In the genomic region with DNA sequence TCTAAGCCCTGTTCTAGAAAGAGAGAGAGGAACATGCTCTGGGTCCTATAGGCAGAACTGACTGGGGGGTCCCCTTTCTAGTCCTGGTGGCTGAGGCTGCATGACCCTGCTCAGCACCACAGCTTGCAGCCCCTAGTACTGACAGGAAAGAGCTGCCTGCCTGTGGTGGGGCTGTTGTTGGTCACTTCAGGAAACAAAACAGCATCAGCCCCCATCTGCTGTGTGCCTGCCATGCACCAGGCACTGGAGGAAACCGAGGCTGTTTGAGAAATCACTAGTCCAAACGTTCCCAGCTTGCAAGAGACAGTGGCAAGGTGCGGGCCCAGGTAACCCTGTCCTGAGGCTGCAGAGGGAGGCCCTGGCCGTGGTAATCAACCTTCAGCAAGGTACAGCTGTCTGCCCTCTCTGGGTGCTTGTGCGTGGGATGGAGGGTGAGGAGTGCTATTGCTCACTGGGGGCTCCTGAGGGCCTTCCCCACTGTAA, we compare ENCODE assay signal across 11 cellular contexts.
DNase-seq lines count a peak whose midpoint lies in the region; ATAC-seq, FAIRE-seq and TF ChIP-seq lines count a peak whose summit lies in the region.
"Had no signal": no experiment of that assay in that cellular context is flagged by ENCODE, and none has a peak within 500 bp of the region (broad histone marks: within the 10 kb centered on the region; RNA-seq: fewer than 3 reads in every experiment).

No MANE protein-coding gene starts in this region.

- CTCF ChIA-PET in activated CD8-positive, alpha-beta T cell treated with anti-CD3 and anti-CD28 coated beads for 36 hours (lab: Charles Lee): interaction anchor here (1.1 to 6.6 kb wide), 14 partner anchors 12 to 121 kb away, joined by 3 to 66 read pairs (median 5); no protein-coding TSS in a partner anchor

- H3K9me3 Mint-ChIP-seq in activated CD8-positive, alpha-beta T cell treated with anti-CD3 and anti-CD28 coated beads for 36 hours: no peaks in the 10 kb centered on the region

- no peak for TF ChIP-seq POLR2A in GM12892 (IDR thresholded peaks at IDR 0.05; ENCODE audit: low read depth, low read length)

- peak; percentile 48 for DNase-seq in GM12892 (ENCODE audit: insufficient read length)
- no peak for DNase-seq in activated CD8-positive, alpha-beta T cell treated with anti-CD3 and anti-CD28 coated beads for 36 hours
- DNase-seq in NCI-H1436 treated with DMSO at 0.1 percent for 48 hours (lab: John Stamatoyannopoulos, UW): no peak
- no peak for DNase-seq in stimulated activated naive CD4-positive, alpha-beta T cell (lab: John Stamatoyannopoulos, UW)
- no peak for DNase-seq in NCI-H2227 (lab: John Stamatoyannopoulos, UW; ENCODE audit: unreplicated experiment)
- no peak for DNase-seq in dermis blood vessel endothelial cell
- DNase-seq: activated effector memory CD4-positive, alpha-beta T cell treated with anti-CD3 and anti-CD28 coated beads, Interleukin-2, amount 50 U/mL, for 16 hours; NCI-H446 treated with DMSO at 0.1 percent for 48 hours; stomach had no signal

- no peak overlapping the region for H3K4me3 Mint-ChIP-seq in activated CD8-positive, alpha-beta T cell treated with anti-CD3 and anti-CD28 coated beads for 36 hours

- FAIRE-seq in GM12892 (lab: Jason Lieb, UNC): peak; percentile 27

- H3K36me3 Mint-ChIP-seq in activated CD8-positive, alpha-beta T cell treated with anti-CD3 and anti-CD28 coated beads for 36 hours (ENCODE audit: low read depth): no peaks in the 10 kb centered on the region

- H3K4me1 Mint-ChIP-seq in activated CD8-positive, alpha-beta T cell treated with anti-CD3 and anti-CD28 coated beads for 36 hours (ENCODE audit: low read depth): peaks cover 35% of the 10 kb centered on the region

- intact Hi-C loops in activated CD8-positive, alpha-beta T cell treated with anti-CD3 and anti-CD28 coated beads for 36 hours (cut with micrococcal nuclease): loop anchor here (10.0 kb wide), 1 partner anchor 78 kb away; no protein-coding TSS in a partner anchor

- no peaks in the 10 kb centered on the region for H3K27me3 Mint-ChIP-seq in activated CD8-positive, alpha-beta T cell treated with anti-CD3 and anti-CD28 coated beads for 36 hours

- POLR2A ChIA-PET in activated CD8-positive, alpha-beta T cell treated with anti-CD3 and anti-CD28 coated beads for 36 hours (lab: Charles Lee): interaction anchor here (1.0 to 1.4 kb wide), 2 partner anchors 9 to 32 kb away, joined by 3 to 4 read pairs; no protein-coding TSS in a partner anchor

- peak; percentile 69 for ATAC-seq in GM19395 (IDR thresholded peaks at IDR 0.05; ENCODE audit: unreplicated experiment)
- peak; percentile 54 for ATAC-seq in HG03095 (IDR thresholded peaks at IDR 0.05; ENCODE audit: unreplicated experiment)
- peak; percentile 43 for ATAC-seq in activated CD8-positive, alpha-beta T cell treated with anti-CD3 and anti-CD28 coated beads for 36 hours

- peak overlapping the region; percentile 39 for H3K27ac Mint-ChIP-seq in activated CD8-positive, alpha-beta T cell treated with anti-CD3 and anti-CD28 coated beads for 36 hours

- no peak for TF ChIP-seq CTCF in activated CD8-positive, alpha-beta T cell treated with anti-CD3 and anti-CD28 coated beads for 36 hours (IDR thresholded peaks at IDR 0.05)
